In genomic region chr6:122792796-122793195, GRCh38 we compare ENCODE assay signal across 17 cellular contexts. TPM values are rescaled to one million over a fixed set of nuclear protein-coding genes. Genes with fewer than 3 reads are reported as not detected.
A peak's percentile ranks its signal among the peaks of the same experiment; 100 is the strongest.
DNase-seq lines count a peak whose midpoint lies in the region; ATAC-seq, FAIRE-seq and TF ChIP-seq lines count a peak whose summit lies in the region.
"Had no signal": no experiment of that assay in that cellular context is flagged by ENCODE, and none has a peak within 500 bp of the region (broad histone marks: within the 10 kb centered on the region; RNA-seq: fewer than 3 reads in every experiment).

No MANE protein-coding gene starts in this region.

- no peak for FAIRE-seq in small intestine (lab: Jason Lieb, UNC)
- FAIRE-seq: RCC 7860 had no signal

- H3K27ac ChIP-seq in 22Rv1 (peak overlapping the region; percentile 97), muscle layer of duodenum (ENCODE audit: low read length) (peak overlapping the region; percentile 1), small intestine (ENCODE audit: low read depth in 1 of 2, low read length in 1 of 2) (peak overlapping the region; percentile 54 to 80), WERI-Rb-1 (no peak overlapping the region)

- in situ Hi-C loops in GM13976 (cut with MboI; ENCODE audit: low sequenced_read_pairs, unreplicated experiment): no loop called here

- WGBS in small intestine, 3 donors: 44 to 62% (median 49%) methylated on average over 2 of the region's 2 CpGs

- H3K4me3 Mint-ChIP-seq in dendritic cell treated with granulocyte-macrophage colony-stimulating factor and Interleukin-4, amounts not matched to agents 40 ng/mL and 50 ng/mL, for 4 days: no peak overlapping the region

- intact Hi-C loops in dendritic cell treated with granulocyte-macrophage colony-stimulating factor and Interleukin-4, amounts not matched to agents 40 ng/mL and 50 ng/mL, for 4 days (cut with micrococcal nuclease): loop anchor here (5.0 kb wide), 1 partner anchor 35 kb away; no protein-coding TSS in a partner anchor

- peaks cover 11 to 18% of the 10 kb centered on the region in 2 donors for H3K4me1 ChIP-seq in muscle layer of duodenum (ENCODE audit: control insufficient read depth in 1 of 2, insufficient read depth in 2 of 2, low read length in 2 of 2)
- H3K4me1 ChIP-seq in small intestine (ENCODE audit: control insufficient read depth in 2 of 2, insufficient read depth in 1 of 2, low read depth in 1 of 2, low read length in 1 of 2): peaks cover 2 to 6% of the 10 kb centered on the region in 2 donors

- peak; percentile 19 for DNase-seq in small intestine
- DNase-seq in WERI-Rb-1: no peak
- no peak for DNase-seq in NCI-H187 treated with DMSO at 0.1 percent for 48 hours (lab: John Stamatoyannopoulos, UW)
- DNase-seq in GM13976 (ENCODE audit: low spot score): no peak
- DNase-seq: 8988T, DMS 273 treated with DMSO at 0.1 percent for 48 hours, NCI-H1417 treated with DMSO at 0.1 percent for 48 hours, NCI-H2029 treated with DMSO at 0.1 percent for 48 hours, NCI-H510A, SHP77 treated with DMSO at 0.1 percent for 48 hours had no signal

- no peak for ATAC-seq in GM18867 (IDR thresholded peaks at IDR 0.05; ENCODE audit: unreplicated experiment)

- TF ChIP-seq CTCF in 22Rv1 (IDR thresholded peaks at IDR 0.05): no peak
- no peak for TF ChIP-seq CTCF in WERI-Rb-1 (IDR thresholded peaks at IDR 0.05; ENCODE audit: low read depth, low read length)
- no peak for TF ChIP-seq CTCF in GM13976 (IDR thresholded peaks at IDR 0.05; ENCODE audit: borderline replicate concordance, control extremely low read depth, extremely low read depth, insufficient read depth, missing control alignments)

- peaks cover 36% of the 10 kb centered on the region for H3K4me1 Mint-ChIP-seq in dendritic cell treated with granulocyte-macrophage colony-stimulating factor and Interleukin-4, amounts not matched to agents 40 ng/mL and 50 ng/mL, for 4 days (ENCODE audit: low read depth)

- H3K9me3 Mint-ChIP-seq in dendritic cell treated with granulocyte-macrophage colony-stimulating factor and Interleukin-4, amounts not matched to agents 40 ng/mL and 50 ng/mL, for 4 days: no peaks in the 10 kb centered on the region

- H3K4me3 ChIP-seq in muscle layer of duodenum (ENCODE audit: low read depth in 1 of 2, low read length in 2 of 2): no peak overlapping the region
- H3K4me3 ChIP-seq in small intestine (ENCODE audit: low read depth in 1 of 2, low read length in 2 of 2): no peak overlapping the region
- H3K4me3 ChIP-seq in WERI-Rb-1 (ENCODE audit: low read depth, low read length): no peak overlapping the region
- H3K4me3 ChIP-seq: BLaER1 treated with 17β-estradiol and CSF1 and Interleukin-3, amounts not matched to agents 10 nM and 100 nM; HAP-1 had no signal

- H3K27me3 Mint-ChIP-seq in dendritic cell treated with granulocyte-macrophage colony-stimulating factor and Interleukin-4, amounts not matched to agents 40 ng/mL and 50 ng/mL, for 4 days: peaks cover 6% of the 10 kb centered on the region

- H3K27ac Mint-ChIP-seq in dendritic cell treated with granulocyte-macrophage colony-stimulating factor and Interleukin-4, amounts not matched to agents 40 ng/mL and 50 ng/mL, for 4 days: peak overlapping the region; percentile 72

- H3K36me3 ChIP-seq in muscle layer of duodenum (ENCODE audit: control insufficient read depth in 1 of 2, insufficient read depth in 2 of 2, low read length in 2 of 2): peaks cover 0 to 1% of the 10 kb centered on the region in 2 donors
- H3K36me3 ChIP-seq in small intestine (ENCODE audit: control insufficient read depth in 2 of 2, insufficient read depth in 2 of 2, low read length in 2 of 2): no peaks in the 10 kb centered on the region
- no peaks in the 10 kb centered on the region; the same call in 1 of the 2 replicates for H3K36me3 ChIP-seq in WERI-Rb-1
- H3K36me3 ChIP-seq: BLaER1 treated with 17β-estradiol and CSF1 and Interleukin-3, amounts not matched to agents 10 nM and 100 nM; HAP-1 had no signal

- H3K27me3 ChIP-seq in muscle layer of duodenum (ENCODE audit: low read depth, low read length): no peaks in the 10 kb centered on the region
- H3K27me3 ChIP-seq in small intestine (ENCODE audit: control insufficient read depth in 2 of 2, insufficient read depth in 2 of 2, low read length in 2 of 2): no peaks in the 10 kb centered on the region
- no peaks in the 10 kb centered on the region for H3K27me3 ChIP-seq in WERI-Rb-1 (ENCODE audit: insufficient read depth, low read depth, severe bottlenecking)
- H3K27me3 ChIP-seq: BLaER1 treated with 17β-estradiol and CSF1 and Interleukin-3, amounts not matched to agents 10 nM and 100 nM had no signal

- H3K9me3 ChIP-seq in muscle layer of duodenum (ENCODE audit: control insufficient read depth in 1 of 2, low read length in 2 of 2) (no peaks in the 10 kb centered on the region), small intestine (ENCODE audit: control insufficient read depth, low read depth) (no peaks in the 10 kb centered on the region), WERI-Rb-1 (ENCODE audit: severe bottlenecking) (no peaks in the 10 kb centered on the region)
- H3K9me3 ChIP-seq: HAP-1 had no signal

- H3K36me3 Mint-ChIP-seq in dendritic cell treated with granulocyte-macrophage colony-stimulating factor and Interleukin-4, amounts not matched to agents 40 ng/mL and 50 ng/mL, for 4 days (ENCODE audit: low read depth): peaks cover 14% of the 10 kb centered on the region

RNA-seq across cellular contexts. Expression of gene SMPDL3A, which starts 3.7 kb away (rescaled TPM):
- 10 to 100 TPM; 21.0 to 72.1 (median 65.3) TPM for polyA plus RNA-seq in small intestine

RNA-seq across cellular contexts. Expression of gene FABP7, which starts 13.3 kb away (rescaled TPM):
- 1 to 10 TPM in 1 of 3 donors, under 1 TPM in 1, not detected in 1; 0.67 to 1.6 TPM for polyA plus RNA-seq in small intestine
